Comparison of ENCODE assay signal across 9 cellular contexts in genomic region chr13:30978981-30979956, GRCh38. TPM values are rescaled to one million over a fixed set of nuclear protein-coding genes. Genes with fewer than 3 reads are reported as not detected.
DNase-seq lines count a peak whose midpoint lies in the region; ATAC-seq and TF ChIP-seq lines count a peak whose summit lies in the region.
"Had no signal": no experiment of that assay in that cellular context is flagged by ENCODE, and none has a peak within 500 bp of the region (broad histone marks: within the 10 kb centered on the region; RNA-seq: fewer than 3 reads in every experiment).

No MANE protein-coding gene starts in this region.

- no peak overlapping the region for H3K27ac Mint-ChIP-seq in endothelial cell (ENCODE audit: unreplicated experiment)
- no peak overlapping the region for H3K27ac Mint-ChIP-seq in osteocyte (ENCODE audit: unreplicated experiment)

- ATAC-seq in HG02798 (IDR thresholded peaks at IDR 0.05; ENCODE audit: poor library complexity, unreplicated experiment) = peak; percentile 50

- H3K27me3 Mint-ChIP-seq in endothelial cell (ENCODE audit: unreplicated experiment) = peaks cover 2% of the 10 kb centered on the region
- H3K27me3 Mint-ChIP-seq in osteocyte (ENCODE audit: unreplicated experiment) = no peaks in the 10 kb centered on the region

- H3K4me1 ChIP-seq in BE2C = peaks cover 5% of the 10 kb centered on the region; the same call in 1 of the 2 replicates

- H3K36me3 ChIP-seq in BE2C = no peaks in the 10 kb centered on the region
- H3K36me3 ChIP-seq: HAP-1 had no signal

- no peaks in the 10 kb centered on the region for H3K36me3 Mint-ChIP-seq in endothelial cell (ENCODE audit: low read depth, unreplicated experiment)
- H3K36me3 Mint-ChIP-seq in osteocyte (ENCODE audit: unreplicated experiment) = no peaks in the 10 kb centered on the region

- H3K9me3 Mint-ChIP-seq in endothelial cell (ENCODE audit: unreplicated experiment) (no peaks in the 10 kb centered on the region), osteocyte (ENCODE audit: unreplicated experiment) (no peaks in the 10 kb centered on the region)

- no peak overlapping the region for H3K4me3 ChIP-seq in BE2C (ENCODE audit: low read depth, low read length)
- H3K4me3 ChIP-seq: HAP-1 had no signal

- TF ChIP-seq CTCF in BE2C (IDR thresholded peaks at IDR 0.05; ENCODE audit: low read depth, low read length) (peak; percentile 88), endothelial cell (IDR thresholded peaks at IDR 0.05; ENCODE audit: unreplicated experiment) (peak; percentile 90), osteocyte (IDR thresholded peaks at IDR 0.05) (peak; percentile 57)

- no peaks in the 10 kb centered on the region for H3K27me3 ChIP-seq in BE2C

- DNase-seq in BE2C (peak; percentile 70), endothelial cell (ENCODE audit: low spot score) (peak; percentile 80), osteocyte (ENCODE audit: extremely low spot score, unreplicated experiment) (peak; percentile 79), NCI-H510A (lab: John Stamatoyannopoulos, UW) (no peak), superior temporal gyrus (ENCODE audit: extremely low spot score) (no peak), NCI-H2081 treated with DMSO at 0.1 percent for 48 hours (lab: John Stamatoyannopoulos, UW) (no peak)
- DNase-seq in activated CD4-positive, alpha-beta T cell treated with anti-CD3 and anti-CD28 coated beads for 48 hours = peak; percentile 63

- H3K4me3 Mint-ChIP-seq in endothelial cell (ENCODE audit: unreplicated experiment) = no peak overlapping the region
- H3K4me3 Mint-ChIP-seq in osteocyte (ENCODE audit: unreplicated experiment) = no peak overlapping the region

- no peaks in the 10 kb centered on the region for H3K9me3 ChIP-seq in BE2C
- H3K9me3 ChIP-seq: HAP-1 had no signal

- H3K4me1 Mint-ChIP-seq in endothelial cell (ENCODE audit: unreplicated experiment) (peaks cover 2% of the 10 kb centered on the region), osteocyte (ENCODE audit: unreplicated experiment) (peaks cover 33% of the 10 kb centered on the region)

RNA-seq across cellular contexts. Expression of gene TEX26, which starts 46.8 kb away (rescaled TPM):
- not detected for polyA plus RNA-seq in BE2C (2012; ENCODE audit: insufficient read depth, insufficient read length, low read depth)
- total RNA-seq in endothelial cell (ENCODE audit: unreplicated experiment) (not detected), osteocyte (not detected in 2 replicates)

Comparison
In these comparisons a context has a peak if more than half of its experiments do, and no peak if none do; other contexts are left out.
1. DNase-seq: peak in BE2C (single experiment), activated CD4-positive, alpha-beta T cell treated with anti-CD3 and anti-CD28 coated beads for 48 hours (single experiment), endothelial cell (single experiment) and osteocyte (single experiment); none in NCI-H510A (single experiment), superior temporal gyrus (single experiment) and NCI-H2081 treated with DMSO at 0.1 percent for 48 hours (single experiment).
2. Peak in every context shown above with its lines, with median percentiles within 50 percentile points of each other: CTCF ChIP-seq.